ENCODE assay signal across 12 cellular contexts in genomic region chr9:127278372-127278771, GRCh38.
"Had no signal": no experiment of that assay in that cellular context is flagged by ENCODE, and none has a peak within 500 bp of the region (broad histone marks: within the 10 kb centered on the region; RNA-seq: fewer than 3 reads in every experiment).

No MANE protein-coding gene starts in this region.

- ATAC-seq: effector memory CD8-positive, alpha-beta T cell; left ventricle myocardium superior; pancreas had no signal

- DNase-seq: activated CD4-positive, alpha-beta T cell treated with anti-CD3 and anti-CD28 coated beads, Interleukin-2, amount 50 U/mL, for 4 hours; activated naive CD4-positive, alpha-beta T cell treated with Interleukin-2 at 50 U/mL for 16 hours; activated T-cell treated with anti-CD3 and anti-CD28 coated beads, Interleukin-2, amount 50 U/mL, for 48 hours; adrenal gland; cortex of kidney; effector memory CD8-positive, alpha-beta T cell; left ventricle myocardium superior; pancreas; retina; thyroid gland; uterus had no signal

- H3K4me1 ChIP-seq: uterus had no signal

- H3K27ac Mint-ChIP-seq: effector memory CD8-positive, alpha-beta T cell had no signal

- H3K9me3 ChIP-seq: adrenal gland, pancreas, thyroid gland, uterus had no signal

- H3K4me3 Mint-ChIP-seq: central memory CD8-positive, alpha-beta T cell; effector memory CD8-positive, alpha-beta T cell had no signal

- H3K27ac ChIP-seq: pancreas, thyroid gland, uterus had no signal

- H3K9me3 Mint-ChIP-seq: central memory CD8-positive, alpha-beta T cell; effector memory CD8-positive, alpha-beta T cell had no signal

- H3K27me3 ChIP-seq: adrenal gland, pancreas, thyroid gland, uterus had no signal

- H3K36me3 ChIP-seq: adrenal gland, pancreas, thyroid gland, uterus had no signal

- H3K4me3 ChIP-seq: adrenal gland, pancreas, thyroid gland, uterus had no signal

- H3K4me1 Mint-ChIP-seq: central memory CD8-positive, alpha-beta T cell had no signal
